Comparison of ENCODE assay signal across 8 cellular contexts in the genomic region with DNA sequence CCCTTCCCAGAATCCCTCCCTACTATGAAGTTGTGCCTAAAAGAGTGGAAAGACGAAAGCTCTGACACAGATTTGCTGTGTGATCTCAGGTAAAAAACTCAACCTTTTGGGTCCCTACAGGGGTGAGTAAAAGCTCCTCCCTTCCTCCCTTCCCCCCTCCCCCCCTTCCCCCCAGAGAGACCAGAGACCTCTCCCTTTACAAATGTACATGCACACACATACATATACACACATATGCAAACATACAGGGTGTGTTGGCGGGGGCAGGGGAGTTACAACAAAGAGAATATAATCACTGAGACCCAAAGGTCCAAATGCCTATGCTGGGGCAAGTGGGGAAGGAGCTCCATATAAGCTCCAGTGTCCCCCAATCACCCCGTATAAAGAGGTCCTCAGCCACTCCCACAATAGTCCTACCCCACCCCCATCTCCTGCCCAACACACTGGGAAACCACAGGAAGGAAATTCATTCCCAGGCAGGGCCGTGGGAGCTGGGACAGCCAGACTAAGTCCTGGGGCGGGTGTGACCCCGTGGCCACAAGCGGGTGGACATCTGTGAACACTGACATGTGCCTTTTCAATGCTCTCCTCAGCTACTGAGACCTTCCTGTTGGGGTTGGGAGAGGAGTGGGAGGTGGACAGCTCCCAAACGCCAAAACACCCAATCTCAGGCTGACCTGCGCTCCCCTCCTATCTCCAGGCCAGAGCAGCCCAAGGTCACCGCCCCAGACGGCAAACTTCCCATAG. TPM values are rescaled to one million over a fixed set of nuclear protein-coding genes. Genes with fewer than 3 reads are reported as not detected.
DNase-seq lines count a peak whose midpoint lies in the region; ATAC-seq and TF ChIP-seq lines count a peak whose summit lies in the region.

No MANE protein-coding gene starts in this region.

- CTCF ChIA-PET in Panc1 (lab: Charles Lee): interaction anchor here (0.6 to 1.5 kb wide), 3 partner anchors 8 to 45 kb away, joined by 3 to 4 read pairs (median 3); no protein-coding TSS in a partner anchor

- H3K27ac ChIP-seq in Panc1 (ENCODE audit: low read length): peak overlapping the region; percentile 85

- BruUV-seq in Panc1 (replicated peaks; lab: Mats Ljungman, UMichigan): no TSS peak

- ATAC-seq in Panc1 (no peak), naive B cell (ENCODE audit: low read depth in 2 of 2) (no peak), HG02678 (IDR thresholded peaks at IDR 0.05; ENCODE audit: unreplicated experiment) (no peak)

- DNase-seq in GM06990 (ENCODE audit: extremely low read depth, insufficient read length): no peak
- DNase-seq in Panc1 (ENCODE audit: low read depth, low spot score): no peak
- peak; percentile 50 for DNase-seq in endothelial cell (ENCODE audit: low spot score)
- DNase-seq in naive B cell: no peak
- no peak for DNase-seq in NCI-H1417 (lab: John Stamatoyannopoulos, UW)
- no peak for DNase-seq in NCI-H1105 treated with DMSO at 0.1 percent for 48 hours (lab: John Stamatoyannopoulos, UW)
- DNase-seq in NCI-H2081 (lab: John Stamatoyannopoulos, UW): no peak

- H3K4me3 ChIP-seq in GM06990 (replicated peaks; ENCODE audit: low read depth, low read length) (peak overlapping the region; percentile 97), Panc1 (ENCODE audit: low read depth in 2 of 2, low read length in 2 of 2) (peak overlapping the region; percentile 69 to 98)

- H3K4me1 Mint-ChIP-seq in endothelial cell (ENCODE audit: unreplicated experiment) (peaks cover 55% of the 10 kb centered on the region), naive B cell (peaks cover 69 to 80% (median 71%) of the 10 kb centered on the region in 3 donors)

- H3K27me3 ChIP-seq in GM06990 (replicated peaks; ENCODE audit: control insufficient read depth, insufficient read depth, low read length) (no peaks in the 10 kb centered on the region), Panc1 (ENCODE audit: control insufficient read depth, insufficient read depth, low read length) (no peaks in the 10 kb centered on the region)

- intact Hi-C loops in Panc1 (cut with micrococcal nuclease; ENCODE audit: unreplicated experiment): no loop called here

- TF ChIP-seq CTCF in GM06990 (IDR thresholded peaks at IDR 0.05; ENCODE audit: insufficient read depth, low read length, poor library complexity, severe bottlenecking) (no peak), Panc1 (IDR thresholded peaks at IDR 0.05) (no peak), endothelial cell (IDR thresholded peaks at IDR 0.05; ENCODE audit: unreplicated experiment) (no peak)

- POLR2A ChIA-PET in Panc1 (lab: Charles Lee): no interaction called here

- peak overlapping the region; percentile 94 for H3K4me3 Mint-ChIP-seq in endothelial cell (ENCODE audit: unreplicated experiment)
- peak overlapping the region; percentile 79 to 97 (median 92) for H3K4me3 Mint-ChIP-seq in naive B cell

- H3K36me3 Mint-ChIP-seq in endothelial cell (ENCODE audit: low read depth, unreplicated experiment) (peaks cover 5% of the 10 kb centered on the region), naive B cell (no peaks in the 10 kb centered on the region)

- H3K27ac Mint-ChIP-seq in endothelial cell (ENCODE audit: unreplicated experiment) (peak overlapping the region; percentile 82), naive B cell (peak overlapping the region; percentile 57 to 99 (median 94))

- peaks cover 3% of the 10 kb centered on the region for H3K36me3 ChIP-seq in GM06990 (ENCODE audit: control insufficient read depth, insufficient read depth, low read length)
- peaks cover 8% of the 10 kb centered on the region; the same call in 1 of the 2 replicates for H3K36me3 ChIP-seq in Panc1 (ENCODE audit: control insufficient read depth, insufficient read depth, low read length)

- no peaks in the 10 kb centered on the region for H3K9me3 ChIP-seq in Panc1 (ENCODE audit: control insufficient read depth, insufficient read depth, low read depth, low read length)

- H3K27me3 Mint-ChIP-seq in endothelial cell (ENCODE audit: unreplicated experiment): peaks cover 11% of the 10 kb centered on the region
- H3K27me3 Mint-ChIP-seq in naive B cell: no peaks in the 10 kb centered on the region

- peaks cover 53% of the 10 kb centered on the region for H3K4me1 ChIP-seq in Panc1 (ENCODE audit: control insufficient read depth, insufficient read depth, low read length)

- H3K9me3 Mint-ChIP-seq in endothelial cell (ENCODE audit: unreplicated experiment): no peaks in the 10 kb centered on the region
- H3K9me3 Mint-ChIP-seq in naive B cell: no peaks in the 10 kb centered on the region

- in situ Hi-C loops in Panc1 (cut with HindIII; ENCODE audit: low pct_unique_long_range_greater_than_20kb, low sequenced_read_pairs): no loop called here

RNA-seq across cellular contexts. Expression of gene MEF2D, which starts 2.0 kb away (rescaled TPM):
- total RNA-seq in Panc1 (2021; ENCODE audit: unreplicated experiment) (30.9 TPM), endothelial cell (ENCODE audit: unreplicated experiment) (45.2 TPM)
- polyA plus RNA-seq in Panc1 (2012; ENCODE audit: insufficient read length): 35.0 TPM
- 10 to 100 TPM in 3 of 6 donors, 1 to 10 TPM in 3; 6.9 to 15.8 (median 9.1) TPM for polyA plus RNA-seq in naive B cell (ENCODE audit: low read depth in 6 of 6)
